Comparison of ENCODE assay signal across 8 cellular contexts in the genomic region with DNA sequence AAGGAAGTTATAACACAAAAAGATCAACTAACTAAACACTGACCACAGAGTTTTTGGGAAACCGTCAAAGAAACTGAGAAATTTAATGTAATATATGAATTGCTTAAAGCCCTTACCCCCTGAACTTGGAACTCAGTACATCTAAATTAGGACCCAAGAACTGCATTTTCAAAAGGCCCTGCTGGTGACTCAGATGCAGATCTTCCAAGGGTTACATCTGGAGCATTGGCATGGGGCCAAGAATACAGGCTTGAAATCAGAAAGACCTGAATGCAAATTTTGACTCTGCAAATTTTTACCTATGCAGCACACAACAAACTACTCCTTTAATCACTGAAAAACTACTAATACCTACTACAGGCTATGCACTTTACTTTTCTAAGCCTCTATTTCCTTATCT.
A peak's percentile ranks its signal among the peaks of the same experiment; 100 is the strongest.
DNase-seq lines count a peak whose midpoint lies in the region; ATAC-seq and TF ChIP-seq lines count a peak whose summit lies in the region.

No MANE protein-coding gene starts in this region.

- H3K4me1 ChIP-seq in ACC112 (ENCODE audit: control insufficient read depth, insufficient read depth, low read length, unreplicated experiment), result peaks cover 53% of the 10 kb centered on the region

- peaks cover 28 to 48% of the 10 kb centered on the region in 2 donors for H3K36me3 Mint-ChIP-seq in stimulated activated naive B cell treated with anti-CD40 and anti-IgM and Interleukin-4, amounts not matched to agents 10 μg/mL and 1 μg/mL and 100 μg/mL, for 72 hours

- H3K4me3 Mint-ChIP-seq in stimulated activated naive CD8-positive, alpha-beta T cell treated with anti-CD3 and anti-CD28 coated beads, Interleukin-15, amount 100 ng/mL, for 72 hours, result no peak overlapping the region
- H3K4me3 Mint-ChIP-seq in stimulated activated naive B cell treated with anti-CD40 and anti-IgM and Interleukin-4, amounts not matched to agents 10 μg/mL and 1 μg/mL and 100 μg/mL, for 72 hours, result no peak overlapping the region

- TF ChIP-seq CTCF in fibroblast of mammary gland (conservative IDR thresholded peaks at IDR 0.05; ENCODE audit: control insufficient read depth, insufficient read depth, low read depth, low read length), result no peak

- H3K27ac Mint-ChIP-seq in stimulated activated naive CD8-positive, alpha-beta T cell treated with anti-CD3 and anti-CD28 coated beads, Interleukin-15, amount 100 ng/mL, for 72 hours, result no peak overlapping the region
- no peak overlapping the region for H3K27ac Mint-ChIP-seq in stimulated activated naive B cell treated with anti-CD40 and anti-IgM and Interleukin-4, amounts not matched to agents 10 μg/mL and 1 μg/mL and 100 μg/mL, for 72 hours

- H3K27me3 Mint-ChIP-seq in stimulated activated naive CD8-positive, alpha-beta T cell treated with anti-CD3 and anti-CD28 coated beads, Interleukin-15, amount 100 ng/mL, for 72 hours, result no peaks in the 10 kb centered on the region
- H3K27me3 Mint-ChIP-seq in stimulated activated naive B cell treated with anti-CD40 and anti-IgM and Interleukin-4, amounts not matched to agents 10 μg/mL and 1 μg/mL and 100 μg/mL, for 72 hours, result no peaks in the 10 kb centered on the region

- no peaks in the 10 kb centered on the region for H3K9me3 Mint-ChIP-seq in stimulated activated naive CD8-positive, alpha-beta T cell treated with anti-CD3 and anti-CD28 coated beads, Interleukin-15, amount 100 ng/mL, for 72 hours
- H3K9me3 Mint-ChIP-seq in stimulated activated naive B cell treated with anti-CD40 and anti-IgM and Interleukin-4, amounts not matched to agents 10 μg/mL and 1 μg/mL and 100 μg/mL, for 72 hours, result peaks cover 0 to under 1% of the 10 kb centered on the region in 2 donors

- no peaks in the 10 kb centered on the region for H3K27me3 ChIP-seq in ACC112 (ENCODE audit: insufficient read depth, low read length)

- H3K4me3 ChIP-seq in ACC112 (ENCODE audit: low read depth, low read length) (peak overlapping the region; percentile 17; the same call in 1 of the 2 replicates), fibroblast of mammary gland (ENCODE audit: control insufficient read depth, low read depth, low read length) (no peak overlapping the region)

- peak; percentile 73 for DNase-seq in NCI-H446 treated with DMSO at 0.1 percent for 48 hours (lab: John Stamatoyannopoulos, UW)
- DNase-seq in fibroblast of mammary gland (ENCODE audit: low read depth), result peak; percentile 93
- no peak for DNase-seq in stimulated activated naive CD8-positive, alpha-beta T cell treated with anti-CD3 and anti-CD28 coated beads, Interleukin-15, amount 100 ng/mL, for 72 hours
- no peak for DNase-seq in HK-2 (ENCODE audit: unreplicated experiment)
- no peak for DNase-seq in stimulated activated naive B cell treated with anti-CD40 and anti-IgM and Interleukin-4, amounts not matched to agents 10 μg/mL and 1 μg/mL and 100 μg/mL, for 72 hours
- DNase-seq in OCI-M2 (lab: John Stamatoyannopoulos, UW; ENCODE audit: unreplicated experiment), result no peak

- no peaks in the 10 kb centered on the region for H3K79me2 ChIP-seq in ACC112 (ENCODE audit: control insufficient read depth, insufficient read depth, low read length, unreplicated experiment)

- H3K27ac ChIP-seq in ACC112 (ENCODE audit: low read depth, low read length), result peak overlapping the region; percentile 71

- H2AFZ ChIP-seq in ACC112 (ENCODE audit: low read length, unreplicated experiment), result no peak overlapping the region

- 0 out of 2 replicates have a peak, but pooled peaks cover 3% of the 10 kb centered on the region for H3K36me3 ChIP-seq in ACC112 (ENCODE audit: insufficient read depth, low read length)

- H3K4me1 Mint-ChIP-seq in stimulated activated naive CD8-positive, alpha-beta T cell treated with anti-CD3 and anti-CD28 coated beads, Interleukin-15, amount 100 ng/mL, for 72 hours, result no peaks in the 10 kb centered on the region
- peaks cover 0 to 2% of the 10 kb centered on the region in 2 donors for H3K4me1 Mint-ChIP-seq in stimulated activated naive B cell treated with anti-CD40 and anti-IgM and Interleukin-4, amounts not matched to agents 10 μg/mL and 1 μg/mL and 100 μg/mL, for 72 hours

- ATAC-seq in GM18511 (IDR thresholded peaks at IDR 0.05; ENCODE audit: unreplicated experiment), result peak; percentile 57
- no peak for ATAC-seq in stimulated activated naive CD8-positive, alpha-beta T cell treated with anti-CD3 and anti-CD28 coated beads, Interleukin-15, amount 100 ng/mL, for 72 hours
- no peak for ATAC-seq in stimulated activated naive B cell treated with anti-CD40 and anti-IgM and Interleukin-4, amounts not matched to agents 10 μg/mL and 1 μg/mL and 100 μg/mL, for 72 hours (replicated peaks)

Comparison
In these comparisons a context has a peak if more than half of its experiments do, and no peak if none do; other contexts are left out.
1. DNase-seq: peak in NCI-H446 treated with DMSO at 0.1 percent for 48 hours (single experiment) and fibroblast of mammary gland (single experiment); none in stimulated activated naive CD8-positive, alpha-beta T cell treated with anti-CD3 and anti-CD28 coated beads, Interleukin-15, amount 100 ng/mL, for 72 hours (0 of 2), HK-2 (single experiment), stimulated activated naive B cell treated with anti-CD40 and anti-IgM and Interleukin-4, amounts not matched to agents 10 μg/mL and 1 μg/mL and 100 μg/mL, for 72 hours (single experiment) and OCI-M2 (single experiment).